In the genomic region with DNA sequence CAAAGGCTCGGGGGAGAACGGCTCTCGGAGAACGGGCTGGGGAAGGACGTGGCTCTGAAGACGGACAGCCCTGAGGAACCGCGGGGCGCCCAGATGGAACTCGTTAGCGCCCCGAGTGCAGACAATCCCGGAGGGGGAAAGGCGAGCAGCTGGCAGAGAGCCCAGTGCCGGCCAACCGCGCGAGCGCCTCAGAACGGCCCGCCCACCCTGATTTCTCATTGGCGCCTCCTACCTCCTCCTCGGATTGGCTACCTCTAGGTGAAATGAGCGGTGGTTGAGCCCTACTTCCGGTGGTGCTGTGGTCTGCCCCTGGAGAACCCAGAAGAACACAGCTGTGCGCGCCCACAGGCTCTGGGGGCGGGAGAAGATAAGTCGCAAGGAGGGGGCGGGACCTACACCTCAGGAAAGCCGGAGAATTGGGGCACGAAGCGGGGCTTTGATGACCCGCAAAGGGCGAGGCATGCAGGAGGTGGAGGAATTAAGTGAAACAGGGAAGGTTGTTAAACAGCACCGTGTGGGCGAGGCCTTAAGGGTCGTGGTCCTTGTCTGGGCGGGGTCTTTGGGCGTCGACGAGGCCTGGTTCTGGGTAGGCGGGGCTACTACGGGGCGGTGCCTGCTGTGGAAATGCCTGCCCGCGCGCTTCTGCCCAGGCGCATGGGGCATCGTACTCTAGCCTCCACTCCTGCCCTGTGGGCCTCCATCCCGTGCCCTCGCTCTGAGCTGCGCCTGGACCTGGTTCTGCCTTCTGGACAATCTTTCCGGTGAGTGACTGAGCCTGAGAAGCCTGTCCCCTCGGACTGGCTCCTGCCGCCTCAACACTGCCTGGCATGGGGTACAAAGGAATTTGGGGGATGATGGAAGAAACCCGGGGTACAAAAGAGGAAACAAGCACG, we compare ENCODE assay signal across 1 cellular context.
A peak's percentile ranks its signal among the peaks of the same experiment; 100 is the strongest.
TF ChIP-seq lines count a peak whose summit lies in the region.

A gene (plus strand): TSS at position 290 of the 893 bp plus-strand sequence. CDS start 335 bp downstream, at position 625.

TF ChIP-seq in GM12878, 131 proteins besides CTCF, POLR2A, EP300 and RAD21 (continued from another document and continues in another):
- TF ChIP-seq, protein P1, sequence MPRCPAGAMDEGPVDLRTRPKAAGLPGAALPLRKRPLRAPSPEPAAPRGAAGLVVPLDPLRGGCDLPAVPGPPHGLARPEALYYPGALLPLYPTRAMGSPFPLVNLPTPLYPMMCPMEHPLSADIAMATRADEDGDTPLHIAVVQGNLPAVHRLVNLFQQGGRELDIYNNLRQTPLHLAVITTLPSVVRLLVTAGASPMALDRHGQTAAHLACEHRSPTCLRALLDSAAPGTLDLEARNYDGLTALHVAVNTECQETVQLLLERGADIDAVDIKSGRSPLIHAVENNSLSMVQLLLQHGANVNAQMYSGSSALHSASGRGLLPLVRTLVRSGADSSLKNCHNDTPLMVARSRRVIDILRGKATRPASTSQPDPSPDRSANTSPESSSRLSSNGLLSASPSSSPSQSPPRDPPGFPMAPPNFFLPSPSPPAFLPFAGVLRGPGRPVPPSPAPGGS (IDR thresholded peaks at IDR 0.05; ENCODE audit: borderline replicate concordance, insufficient read depth, low read depth, low read length, poor library complexity, severe bottlenecking) = no peak
- TF ChIP-seq, protein P2, sequence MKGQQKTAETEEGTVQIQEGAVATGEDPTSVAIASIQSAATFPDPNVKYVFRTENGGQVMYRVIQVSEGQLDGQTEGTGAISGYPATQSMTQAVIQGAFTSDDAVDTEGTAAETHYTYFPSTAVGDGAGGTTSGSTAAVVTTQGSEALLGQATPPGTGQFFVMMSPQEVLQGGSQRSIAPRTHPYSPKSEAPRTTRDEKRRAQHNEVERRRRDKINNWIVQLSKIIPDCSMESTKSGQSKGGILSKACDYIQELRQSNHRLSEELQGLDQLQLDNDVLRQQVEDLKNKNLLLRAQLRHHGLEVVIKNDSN (IDR thresholded peaks at IDR 0.05; ENCODE audit: borderline replicate concordance, extremely low read length, insufficient read depth, low read depth, low read length) = no peak
- TF ChIP-seq CREM (IDR thresholded peaks at IDR 0.05; ENCODE audit: low read depth) = no peak
- TF ChIP-seq, protein P3, sequence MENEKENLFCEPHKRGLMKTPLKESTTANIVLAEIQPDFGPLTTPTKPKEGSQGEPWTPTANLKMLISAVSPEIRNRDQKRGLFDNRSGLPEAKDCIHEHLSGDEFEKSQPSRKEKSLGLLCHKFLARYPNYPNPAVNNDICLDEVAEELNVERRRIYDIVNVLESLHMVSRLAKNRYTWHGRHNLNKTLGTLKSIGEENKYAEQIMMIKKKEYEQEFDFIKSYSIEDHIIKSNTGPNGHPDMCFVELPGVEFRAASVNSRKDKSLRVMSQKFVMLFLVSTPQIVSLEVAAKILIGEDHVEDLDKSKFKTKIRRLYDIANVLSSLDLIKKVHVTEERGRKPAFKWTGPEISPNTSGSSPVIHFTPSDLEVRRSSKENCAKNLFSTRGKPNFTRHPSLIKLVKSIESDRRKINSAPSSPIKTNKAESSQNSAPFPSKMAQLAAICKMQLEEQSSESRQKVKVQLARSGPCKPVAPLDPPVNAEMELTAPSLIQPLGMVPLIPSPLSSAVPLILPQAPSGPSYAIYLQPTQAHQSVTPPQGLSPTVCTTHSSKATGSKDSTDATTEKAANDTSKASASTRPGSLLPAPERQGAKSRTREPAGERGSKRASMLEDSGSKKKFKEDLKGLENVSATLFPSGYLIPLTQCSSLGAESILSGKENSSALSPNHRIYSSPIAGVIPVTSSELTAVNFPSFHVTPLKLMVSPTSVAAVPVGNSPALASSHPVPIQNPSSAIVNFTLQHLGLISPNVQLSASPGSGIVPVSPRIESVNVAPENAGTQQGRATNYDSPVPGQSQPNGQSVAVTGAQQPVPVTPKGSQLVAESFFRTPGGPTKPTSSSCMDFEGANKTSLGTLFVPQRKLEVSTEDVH (IDR thresholded peaks at IDR 0.05; ENCODE audit: low read depth, partially characterized antibody) = peak; percentile 64
- TF ChIP-seq, protein P4, sequence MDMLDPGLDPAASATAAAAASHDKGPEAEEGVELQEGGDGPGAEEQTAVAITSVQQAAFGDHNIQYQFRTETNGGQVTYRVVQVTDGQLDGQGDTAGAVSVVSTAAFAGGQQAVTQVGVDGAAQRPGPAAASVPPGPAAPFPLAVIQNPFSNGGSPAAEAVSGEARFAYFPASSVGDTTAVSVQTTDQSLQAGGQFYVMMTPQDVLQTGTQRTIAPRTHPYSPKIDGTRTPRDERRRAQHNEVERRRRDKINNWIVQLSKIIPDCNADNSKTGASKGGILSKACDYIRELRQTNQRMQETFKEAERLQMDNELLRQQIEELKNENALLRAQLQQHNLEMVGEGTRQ (IDR thresholded peaks at IDR 0.05; ENCODE audit: borderline replicate concordance, low read depth, low read length) = no peak
- TF ChIP-seq RAD51 (IDR thresholded peaks at IDR 0.05) = no peak
- TF ChIP-seq GATAD2B (conservative IDR thresholded peaks at IDR 0.05; ENCODE audit: low read depth) = peak; percentile 31; the same call in 1 of the 2 replicates
- TF ChIP-seq NBN (IDR thresholded peaks at IDR 0.05) = peak; percentile 82; the same call in 1 of the 2 replicates
- no peak for TF ChIP-seq SRF (IDR thresholded peaks at IDR 0.05; ENCODE audit: low read depth in 2 of 2, low read length in 2 of 2)
- TF ChIP-seq, protein P5, sequence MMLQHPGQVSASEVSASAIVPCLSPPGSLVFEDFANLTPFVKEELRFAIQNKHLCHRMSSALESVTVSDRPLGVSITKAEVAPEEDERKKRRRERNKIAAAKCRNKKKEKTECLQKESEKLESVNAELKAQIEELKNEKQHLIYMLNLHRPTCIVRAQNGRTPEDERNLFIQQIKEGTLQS (IDR thresholded peaks at IDR 0.05; ENCODE audit: borderline replicate concordance, extremely low read depth, low read depth, low read length) = no peak
- TF ChIP-seq EZH2 (IDR thresholded peaks at IDR 0.05; ENCODE audit: borderline replicate concordance, control insufficient read depth, low read depth, low read length) = no peak
- TF ChIP-seq HDGF (IDR thresholded peaks at IDR 0.05) = 0 out of 2 replicates have a peak, but pooled peaks have one; percentile 75
- TF ChIP-seq CREB1 (IDR thresholded peaks at IDR 0.05; ENCODE audit: low read depth) = peak; percentile 42; the same call in 1 of the 2 replicates
- 0 out of 2 replicates have a peak, but pooled peaks have one; percentile 48 for TF ChIP-seq MTA2 (IDR thresholded peaks at IDR 0.05; ENCODE audit: low read depth)
- no peak for TF ChIP-seq CBX3 (IDR thresholded peaks at IDR 0.05; ENCODE audit: borderline replicate concordance, low read depth)
- TF ChIP-seq, protein P6, sequence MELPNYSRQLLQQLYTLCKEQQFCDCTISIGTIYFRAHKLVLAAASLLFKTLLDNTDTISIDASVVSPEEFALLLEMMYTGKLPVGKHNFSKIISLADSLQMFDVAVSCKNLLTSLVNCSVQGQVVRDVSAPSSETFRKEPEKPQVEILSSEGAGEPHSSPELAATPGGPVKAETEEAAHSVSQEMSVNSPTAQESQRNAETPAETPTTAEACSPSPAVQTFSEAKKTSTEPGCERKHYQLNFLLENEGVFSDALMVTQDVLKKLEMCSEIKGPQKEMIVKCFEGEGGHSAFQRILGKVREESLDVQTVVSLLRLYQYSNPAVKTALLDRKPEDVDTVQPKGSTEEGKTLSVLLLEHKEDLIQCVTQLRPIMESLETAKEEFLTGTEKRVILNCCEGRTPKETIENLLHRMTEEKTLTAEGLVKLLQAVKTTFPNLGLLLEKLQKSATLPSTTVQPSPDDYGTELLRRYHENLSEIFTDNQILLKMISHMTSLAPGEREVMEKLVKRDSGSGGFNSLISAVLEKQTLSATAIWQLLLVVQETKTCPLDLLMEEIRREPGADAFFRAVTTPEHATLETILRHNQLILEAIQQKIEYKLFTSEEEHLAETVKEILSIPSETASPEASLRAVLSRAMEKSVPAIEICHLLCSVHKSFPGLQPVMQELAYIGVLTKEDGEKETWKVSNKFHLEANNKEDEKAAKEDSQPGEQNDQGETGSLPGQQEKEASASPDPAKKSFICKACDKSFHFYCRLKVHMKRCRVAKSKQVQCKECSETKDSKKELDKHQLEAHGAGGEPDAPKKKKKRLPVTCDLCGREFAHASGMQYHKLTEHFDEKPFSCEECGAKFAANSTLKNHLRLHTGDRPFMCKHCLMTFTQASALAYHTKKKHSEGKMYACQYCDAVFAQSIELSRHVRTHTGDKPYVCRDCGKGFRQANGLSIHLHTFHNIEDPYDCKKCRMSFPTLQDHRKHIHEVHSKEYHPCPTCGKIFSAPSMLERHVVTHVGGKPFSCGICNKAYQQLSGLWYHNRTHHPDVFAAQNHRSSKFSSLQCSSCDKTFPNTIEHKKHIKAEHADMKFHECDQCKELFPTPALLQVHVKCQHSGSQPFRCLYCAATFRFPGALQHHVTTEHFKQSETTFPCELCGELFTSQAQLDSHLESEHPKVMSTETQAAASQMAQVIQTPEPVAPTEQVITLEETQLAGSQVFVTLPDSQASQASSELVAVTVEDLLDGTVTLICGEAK (IDR thresholded peaks at IDR 0.05; ENCODE audit: borderline replicate concordance) = peak; percentile 77; the same call in 1 of the 2 replicates
- TF ChIP-seq DPF2 (IDR thresholded peaks at IDR 0.05) = peak; percentile 24; the same call in 1 of the 2 replicates
- TF ChIP-seq, protein P7, sequence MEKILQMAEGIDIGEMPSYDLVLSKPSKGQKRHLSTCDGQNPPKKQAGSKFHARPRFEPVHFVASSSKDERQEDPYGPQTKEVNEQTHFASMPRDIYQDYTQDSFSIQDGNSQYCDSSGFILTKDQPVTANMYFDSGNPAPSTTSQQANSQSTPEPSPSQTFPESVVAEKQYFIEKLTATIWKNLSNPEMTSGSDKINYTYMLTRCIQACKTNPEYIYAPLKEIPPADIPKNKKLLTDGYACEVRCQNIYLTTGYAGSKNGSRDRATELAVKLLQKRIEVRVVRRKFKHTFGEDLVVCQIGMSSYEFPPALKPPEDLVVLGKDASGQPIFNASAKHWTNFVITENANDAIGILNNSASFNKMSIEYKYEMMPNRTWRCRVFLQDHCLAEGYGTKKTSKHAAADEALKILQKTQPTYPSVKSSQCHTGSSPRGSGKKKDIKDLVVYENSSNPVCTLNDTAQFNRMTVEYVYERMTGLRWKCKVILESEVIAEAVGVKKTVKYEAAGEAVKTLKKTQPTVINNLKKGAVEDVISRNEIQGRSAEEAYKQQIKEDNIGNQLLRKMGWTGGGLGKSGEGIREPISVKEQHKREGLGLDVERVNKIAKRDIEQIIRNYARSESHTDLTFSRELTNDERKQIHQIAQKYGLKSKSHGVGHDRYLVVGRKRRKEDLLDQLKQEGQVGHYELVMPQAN (conservative IDR thresholded peaks at IDR 0.05) = peak; percentile 65; the same call in 1 of the 2 replicates
- TF ChIP-seq, protein P8, sequence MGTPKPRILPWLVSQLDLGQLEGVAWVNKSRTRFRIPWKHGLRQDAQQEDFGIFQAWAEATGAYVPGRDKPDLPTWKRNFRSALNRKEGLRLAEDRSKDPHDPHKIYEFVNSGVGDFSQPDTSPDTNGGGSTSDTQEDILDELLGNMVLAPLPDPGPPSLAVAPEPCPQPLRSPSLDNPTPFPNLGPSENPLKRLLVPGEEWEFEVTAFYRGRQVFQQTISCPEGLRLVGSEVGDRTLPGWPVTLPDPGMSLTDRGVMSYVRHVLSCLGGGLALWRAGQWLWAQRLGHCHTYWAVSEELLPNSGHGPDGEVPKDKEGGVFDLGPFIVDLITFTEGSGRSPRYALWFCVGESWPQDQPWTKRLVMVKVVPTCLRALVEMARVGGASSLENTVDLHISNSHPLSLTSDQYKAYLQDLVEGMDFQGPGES (IDR thresholded peaks at IDR 0.05) = no peak
- TF ChIP-seq IKZF1 (conservative IDR thresholded peaks at IDR 0.05) = peak; percentile 60; the same call in 1 of the 2 replicates
- TF ChIP-seq FOS (IDR thresholded peaks at IDR 0.05; ENCODE audit: borderline replicate concordance, extremely low read depth, insufficient read length) = peak; percentile 16
- TF ChIP-seq HDAC6 (IDR thresholded peaks at IDR 0.05; ENCODE audit: unreplicated experiment) = no peak
- TF ChIP-seq PAX8 (IDR thresholded peaks at IDR 0.05) = no peak
- TF ChIP-seq NR2C1 (IDR thresholded peaks at IDR 0.05) = peak; percentile 18; the same call in 1 of the 2 replicates
- TF ChIP-seq POLR2AphosphoS2 (IDR thresholded peaks at IDR 0.05; ENCODE audit: low read depth, low read length) = peak; percentile 69; the same call in 1 of the 2 replicates
- no peak for TF ChIP-seq SIX5 (IDR thresholded peaks at IDR 0.05; ENCODE audit: low read depth, low read length, severe bottlenecking)
- TF ChIP-seq ZNF622 (IDR thresholded peaks at IDR 0.05) = no peak
- TF ChIP-seq PAX5 (IDR thresholded peaks at IDR 0.05; ENCODE audit: borderline replicate concordance, low read depth, low read length) = peak; percentile 4; the same call in 1 of the 2 replicates
- TF ChIP-seq RBBP5 (conservative IDR thresholded peaks at IDR 0.05) = no peak
- peak; percentile 85 for TF ChIP-seq TCF12 (IDR thresholded peaks at IDR 0.05; ENCODE audit: low read depth, low read length)
- TF ChIP-seq POLR2AphosphoS5 (IDR thresholded peaks at IDR 0.05; ENCODE audit: low read length) = 0 out of 2 replicates have a peak, but pooled peaks have one; percentile 74
- TF ChIP-seq RUNX3 (IDR thresholded peaks at IDR 0.05; ENCODE audit: low read length) = peak; percentile 93
- peak; percentile 40; the same call in 1 of the 2 replicates for TF ChIP-seq PML (IDR thresholded peaks at IDR 0.05; ENCODE audit: low read length)
- no peak for TF ChIP-seq SREBF2 (IDR thresholded peaks at IDR 0.05; ENCODE audit: low read length)
- peak; percentile 79 for TF ChIP-seq GABPA (IDR thresholded peaks at IDR 0.05; ENCODE audit: low read depth)
- TF ChIP-seq, protein P9, sequence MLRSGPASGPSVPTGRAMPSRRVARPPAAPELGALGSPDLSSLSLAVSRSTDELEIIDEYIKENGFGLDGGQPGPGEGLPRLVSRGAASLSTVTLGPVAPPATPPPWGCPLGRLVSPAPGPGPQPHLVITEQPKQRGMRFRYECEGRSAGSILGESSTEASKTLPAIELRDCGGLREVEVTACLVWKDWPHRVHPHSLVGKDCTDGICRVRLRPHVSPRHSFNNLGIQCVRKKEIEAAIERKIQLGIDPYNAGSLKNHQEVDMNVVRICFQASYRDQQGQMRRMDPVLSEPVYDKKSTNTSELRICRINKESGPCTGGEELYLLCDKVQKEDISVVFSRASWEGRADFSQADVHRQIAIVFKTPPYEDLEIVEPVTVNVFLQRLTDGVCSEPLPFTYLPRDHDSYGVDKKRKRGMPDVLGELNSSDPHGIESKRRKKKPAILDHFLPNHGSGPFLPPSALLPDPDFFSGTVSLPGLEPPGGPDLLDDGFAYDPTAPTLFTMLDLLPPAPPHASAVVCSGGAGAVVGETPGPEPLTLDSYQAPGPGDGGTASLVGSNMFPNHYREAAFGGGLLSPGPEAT (IDR thresholded peaks at IDR 0.05; ENCODE audit: low read depth) = peak; percentile 42; the same call in 1 of the 2 replicates
- TF ChIP-seq SIN3A (IDR thresholded peaks at IDR 0.05; ENCODE audit: low read depth, low read length) = peak; percentile 72
- no peak for TF ChIP-seq MEF2A (IDR thresholded peaks at IDR 0.05; ENCODE audit: insufficient read depth, low read depth, low read length)
